Comparison of ENCODE assay signal across 9 cellular contexts in genomic region chr13:92573467-92574057, GRCh38.
DNase-seq lines count a peak whose midpoint lies in the region; ATAC-seq and TF ChIP-seq lines count a peak whose summit lies in the region.
"Had no signal": no experiment of that assay in that cellular context is flagged by ENCODE, and none has a peak within 500 bp of the region (broad histone marks: within the 10 kb centered on the region; RNA-seq: fewer than 3 reads in every experiment).

No MANE protein-coding gene starts in this region.

- peak; percentile 31 for TF ChIP-seq CTCF in C4-2B (conservative IDR thresholded peaks at IDR 0.05)
- TF ChIP-seq CTCF in HEK293 (tag by site-specific recombination; IDR thresholded peaks at IDR 0.05) = no peak

- CTCF ChIA-PET in HEK293 (lab: Yijun Ruan, JAX) = interaction anchor here (0.6 to 1.6 kb wide), 8 partner anchors 9 to 653 kb away, joined by 3 to 5 read pairs (median 3); partner anchors contain the start of gene GPC6

- no peak overlapping the region for H3K4me3 ChIP-seq in HEK293 (ENCODE audit: low read depth, low read length)
- no peak overlapping the region for H3K4me3 ChIP-seq in effector memory CD4-positive, alpha-beta T cell (ENCODE audit: insufficient read depth, low read depth, low read length, poor library complexity, severe bottlenecking)

- no peaks in the 10 kb centered on the region for H3K27me3 ChIP-seq in effector memory CD4-positive, alpha-beta T cell (replicated peaks; ENCODE audit: control insufficient read depth, insufficient read depth, low read length, poor library complexity, severe bottlenecking)

- H3K27ac ChIP-seq in C4-2B = no peak overlapping the region
- no peak overlapping the region for H3K27ac ChIP-seq in HEK293 (ENCODE audit: extremely low read depth, low read depth, low read length)
- H3K27ac ChIP-seq in effector memory CD4-positive, alpha-beta T cell (ENCODE audit: insufficient read depth, low read length, poor library complexity, severe bottlenecking) = no peak overlapping the region

- POLR2A ChIA-PET in HEK293 (lab: Yijun Ruan, JAX) = no interaction called here

- DNase-seq in RPMI8226 = peak; percentile 27
- DNase-seq in islet precursor cell = peak; percentile 58
- DNase-seq in DMS153 treated with DMSO at 0.1 percent for 48 hours (lab: John Stamatoyannopoulos, UW; ENCODE audit: unreplicated experiment) = no peak
- DNase-seq in NCI-H524 treated with DMSO at 0.1 percent for 48 hours (lab: John Stamatoyannopoulos, UW) = no peak
- DNase-seq in effector memory CD4-positive, alpha-beta T cell = no peak
- DNase-seq: central memory CD4-positive, alpha-beta T cell had no signal

- H3K9me3 ChIP-seq in HEK293 (ENCODE audit: control insufficient read depth, insufficient read depth, low read depth, low read length) = no peaks in the 10 kb centered on the region
- H3K9me3 ChIP-seq in effector memory CD4-positive, alpha-beta T cell (ENCODE audit: control insufficient read depth, low read length) = no peaks in the 10 kb centered on the region

- ATAC-seq in GM21737 (IDR thresholded peaks at IDR 0.05; ENCODE audit: unreplicated experiment) = no peak

- H3K4me1 ChIP-seq in HEK293 (ENCODE audit: control insufficient read depth, insufficient read depth, low read length) = no peaks in the 10 kb centered on the region
- no peaks in the 10 kb centered on the region for H3K4me1 ChIP-seq in effector memory CD4-positive, alpha-beta T cell (ENCODE audit: control insufficient read depth, insufficient read depth, low read length, poor library complexity, severe bottlenecking)

- H3K36me3 ChIP-seq in HEK293 (ENCODE audit: control insufficient read depth in 2 of 2, insufficient read depth in 1 of 2, low read length in 2 of 2) = no peaks in the 10 kb centered on the region
- no peaks in the 10 kb centered on the region for H3K36me3 ChIP-seq in effector memory CD4-positive, alpha-beta T cell (ENCODE audit: control insufficient read depth, insufficient read depth, low read length)

TF ChIP-seq in HEK293, 187 proteins besides CTCF, POLR2A, EP300 and RAD21:
- TF ChIP-seq SCRT1 (tag by site-specific recombination; IDR thresholded peaks at IDR 0.05; ENCODE audit: borderline replicate concordance) (no peak), ZNF654 (tag by site-specific recombination; IDR thresholded peaks at IDR 0.05; ENCODE audit: low read depth) (peak; percentile 26; the same call in 1 of the 2 replicates), ZNF624 (tag by site-specific recombination; IDR thresholded peaks at IDR 0.05) (no peak), ZNF202 (tag by site-specific recombination; IDR thresholded peaks at IDR 0.05; ENCODE audit: borderline replicate concordance) (no peak)

Comparison
In these comparisons a context has a peak if more than half of its experiments do, and no peak if none do; other contexts are left out.
1. DNase-seq: peak in RPMI8226 (single experiment) and islet precursor cell (single experiment); none in DMS153 treated with DMSO at 0.1 percent for 48 hours (single experiment), NCI-H524 treated with DMSO at 0.1 percent for 48 hours (single experiment) and effector memory CD4-positive, alpha-beta T cell (0 of 3).